Comparison of ENCODE assay signal across 8 cellular contexts in the genomic region with DNA sequence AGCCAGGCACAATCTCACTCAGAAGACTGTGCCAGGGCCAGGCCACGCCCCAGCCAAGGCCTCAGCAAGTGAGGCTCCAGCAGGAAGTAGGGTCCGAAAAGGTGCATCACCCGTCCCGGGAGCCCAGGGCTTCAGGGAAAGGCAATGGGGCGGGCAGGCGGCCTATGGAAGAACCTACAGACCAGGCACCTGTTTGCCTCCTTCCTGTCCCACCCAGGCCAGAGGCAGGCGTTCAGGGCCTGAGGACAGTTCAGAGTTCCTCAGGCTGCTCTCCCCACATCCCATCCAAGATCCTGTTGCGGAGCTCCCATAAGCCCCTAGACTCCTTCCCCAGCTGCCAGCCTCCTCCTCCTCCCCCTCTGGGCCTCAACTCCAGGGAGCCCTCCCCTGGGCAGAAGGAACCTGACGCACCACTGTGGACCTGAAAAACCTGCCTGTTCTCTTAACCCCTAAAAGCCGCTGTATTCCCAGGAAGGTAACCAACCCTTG. TPM values are rescaled to one million over a fixed set of nuclear protein-coding genes. Genes with fewer than 3 reads are reported as not detected.
DNase-seq lines count a peak whose midpoint lies in the region; ATAC-seq and TF ChIP-seq lines count a peak whose summit lies in the region.

No MANE protein-coding gene starts in this region.

- H3K27ac Mint-ChIP-seq in activated naive CD8-positive, alpha-beta T cell treated with anti-CD3 and anti-CD28 coated beads for 36 hours, result peak overlapping the region; percentile 56

- H3K4me2 ChIP-seq in DND-41 (ENCODE audit: insufficient read depth, low read length), result peak overlapping the region; percentile 93

- POLR2A ChIA-PET in HEK293 (lab: Yijun Ruan, JAX), result interaction anchor here (2.1 kb wide), 1 partner anchor 116 kb away, joined by 7 read pairs; the partner anchor contains the start of gene PAFAH1B1

- peaks cover 70% of the 10 kb centered on the region for H4K20me1 ChIP-seq in DND-41 (ENCODE audit: insufficient read depth, low read length)

- H3K27ac ChIP-seq in DND-41 (ENCODE audit: low read length), result peak overlapping the region; percentile 23
- H3K27ac ChIP-seq in HEK293 (ENCODE audit: extremely low read depth, low read depth, low read length), result peak overlapping the region; percentile 44; the same call in 1 of the 2 replicates

- H3K36me3 ChIP-seq in DND-41 (ENCODE audit: insufficient read depth, low read length) (peaks cover 14% of the 10 kb centered on the region), HEK293 (ENCODE audit: control insufficient read depth in 2 of 2, insufficient read depth in 1 of 2, low read length in 2 of 2) (peaks cover 0 to 4% of the 10 kb centered on the region in 2 experiments; a peak in 1 of 3 replicates), mucosa of stomach (ENCODE audit: control insufficient read depth, insufficient read depth, low read length) (no peaks in the 10 kb centered on the region)

- peaks cover 86% of the 10 kb centered on the region for H3K79me2 ChIP-seq in DND-41 (ENCODE audit: insufficient read depth, low read length)

- TF ChIP-seq CTCF in DND-41 (IDR thresholded peaks at IDR 0.05; ENCODE audit: borderline replicate concordance, extremely low read depth, low read length, poor library complexity, severe bottlenecking) (no peak), HEK293 (tag by site-specific recombination; IDR thresholded peaks at IDR 0.05) (no peak)

- in situ Hi-C loops in ACHN (cut with HindIII; ENCODE audit: low pct_ligation_motif_present, low pct_unique_long_range_greater_than_20kb, low sequenced_read_pairs), result no loop called here

- H3K27me3 Mint-ChIP-seq in activated naive CD8-positive, alpha-beta T cell treated with anti-CD3 and anti-CD28 coated beads for 36 hours, result no peaks in the 10 kb centered on the region

- CTCF ChIA-PET in HEK293 (lab: Yijun Ruan, JAX), result interaction anchor here (0.7 to 1.1 kb wide), 2 partner anchors 17 to 307 kb away, joined by 3 read pairs; no protein-coding TSS in a partner anchor

- no peak for ATAC-seq in DND-41 (ENCODE audit: insufficient read depth, low read depth)

- no peaks in the 10 kb centered on the region for H3K9me3 Mint-ChIP-seq in activated naive CD8-positive, alpha-beta T cell treated with anti-CD3 and anti-CD28 coated beads for 36 hours

- H3K9me3 ChIP-seq in DND-41 (ENCODE audit: insufficient read depth, low read length, severe bottlenecking), result no peaks in the 10 kb centered on the region
- no peaks in the 10 kb centered on the region for H3K9me3 ChIP-seq in HEK293 (ENCODE audit: control insufficient read depth, insufficient read depth, low read depth, low read length)
- H3K9me3 ChIP-seq in mucosa of stomach (ENCODE audit: control insufficient read depth, low read length), result no peaks in the 10 kb centered on the region

- H2AFZ ChIP-seq in DND-41 (ENCODE audit: low read depth, low read length), result no peak overlapping the region

- H3K36me3 Mint-ChIP-seq in activated naive CD8-positive, alpha-beta T cell treated with anti-CD3 and anti-CD28 coated beads for 36 hours, result peaks cover 13% of the 10 kb centered on the region

- H3K4me1 ChIP-seq in DND-41 (ENCODE audit: insufficient read depth, low read length) (peaks cover 58% of the 10 kb centered on the region), HEK293 (ENCODE audit: control insufficient read depth, insufficient read depth, low read length) (peaks cover 13% of the 10 kb centered on the region), mucosa of stomach (ENCODE audit: control insufficient read depth, insufficient read depth, low read length) (peaks cover 49% of the 10 kb centered on the region)

- H3K27me3 ChIP-seq in DND-41 (ENCODE audit: insufficient read depth, low read length, poor library complexity), result no peaks in the 10 kb centered on the region
- H3K27me3 ChIP-seq in mucosa of stomach (ENCODE audit: control insufficient read depth, insufficient read depth, low read length), result no peaks in the 10 kb centered on the region

- peak overlapping the region; percentile 77 for H3K9ac ChIP-seq in DND-41 (ENCODE audit: low read depth, low read length)
- peak overlapping the region; percentile 57 for H3K9ac ChIP-seq in mucosa of stomach (ENCODE audit: low read length)

- peak overlapping the region; percentile 95 for H3K4me3 Mint-ChIP-seq in activated naive CD8-positive, alpha-beta T cell treated with anti-CD3 and anti-CD28 coated beads for 36 hours

- H3K4me3 ChIP-seq in DND-41 (ENCODE audit: low read depth in 1 of 2, low read length in 2 of 2) (peak overlapping the region in 1 of 2 experiments; percentile 71; a peak in 2 of 4 replicates), HEK293 (ENCODE audit: low read depth, low read length) (no peak overlapping the region), mucosa of stomach (ENCODE audit: low read length) (no peak overlapping the region)

- peaks cover 36% of the 10 kb centered on the region for H3K4me1 Mint-ChIP-seq in activated naive CD8-positive, alpha-beta T cell treated with anti-CD3 and anti-CD28 coated beads for 36 hours

- no peak for DNase-seq in DND-41
- no peak for DNase-seq in activated naive CD8-positive, alpha-beta T cell treated with anti-CD3 and anti-CD28 coated beads for 36 hours
- DNase-seq in dermis blood vessel endothelial cell, result no peak
- no peak for DNase-seq in NCI-H1930 (lab: John Stamatoyannopoulos, UW)
- DNase-seq in ACHN, result no peak
- no peak for DNase-seq in NCI-H1436 treated with DMSO at 0.1 percent for 48 hours (lab: John Stamatoyannopoulos, UW)

TF ChIP-seq in HEK293, 187 proteins besides CTCF, POLR2A, EP300 and RAD21 (continues in another document):
- TF ChIP-seq ZNF341 (tag by site-specific recombination; IDR thresholded peaks at IDR 0.05; ENCODE audit: low read depth) (peak; percentile 64), ZNF148 (tag by site-specific recombination; IDR thresholded peaks at IDR 0.05; ENCODE audit: borderline replicate concordance) (no peak), GLI4 (tag by site-specific recombination; IDR thresholded peaks at IDR 0.05) (no peak), HOXC10 (CRISPR knock-in tag; IDR thresholded peaks at IDR 0.05) (no peak), ZNF76 (tag by site-specific recombination; IDR thresholded peaks at IDR 0.05; ENCODE audit: borderline replicate concordance, low read depth) (peak; percentile 81), ZNF202 (tag by site-specific recombination; IDR thresholded peaks at IDR 0.05; ENCODE audit: borderline replicate concordance) (no peak), PRDM1 (tag by site-specific recombination; IDR thresholded peaks at IDR 0.05) (no peak), ZFP3 (tag by site-specific recombination; IDR thresholded peaks at IDR 0.05; ENCODE audit: low read depth) (no peak), ZNF670 (tag by site-specific recombination; IDR thresholded peaks at IDR 0.05; ENCODE audit: low read depth) (no peak), ZNF560 (tag by site-specific recombination; IDR thresholded peaks at IDR 0.05; ENCODE audit: borderline replicate concordance) (no peak), ZNF768 (tag by site-specific recombination; IDR thresholded peaks at IDR 0.05) (no peak), ZNF48 (tag by site-specific recombination; IDR thresholded peaks at IDR 0.05) (no peak), ZNF423 (tag by site-specific recombination; IDR thresholded peaks at IDR 0.05) (peak; percentile 54; the same call in 1 of the 2 replicates), GFI1B (tag by site-specific recombination; IDR thresholded peaks at IDR 0.05) (no peak), ZNF660 (tag by site-specific recombination; IDR thresholded peaks at IDR 0.05) (no peak), ZNF121 (tag by site-specific recombination; IDR thresholded peaks at IDR 0.05) (no peak)
- TF ChIP-seq, protein P1, sequence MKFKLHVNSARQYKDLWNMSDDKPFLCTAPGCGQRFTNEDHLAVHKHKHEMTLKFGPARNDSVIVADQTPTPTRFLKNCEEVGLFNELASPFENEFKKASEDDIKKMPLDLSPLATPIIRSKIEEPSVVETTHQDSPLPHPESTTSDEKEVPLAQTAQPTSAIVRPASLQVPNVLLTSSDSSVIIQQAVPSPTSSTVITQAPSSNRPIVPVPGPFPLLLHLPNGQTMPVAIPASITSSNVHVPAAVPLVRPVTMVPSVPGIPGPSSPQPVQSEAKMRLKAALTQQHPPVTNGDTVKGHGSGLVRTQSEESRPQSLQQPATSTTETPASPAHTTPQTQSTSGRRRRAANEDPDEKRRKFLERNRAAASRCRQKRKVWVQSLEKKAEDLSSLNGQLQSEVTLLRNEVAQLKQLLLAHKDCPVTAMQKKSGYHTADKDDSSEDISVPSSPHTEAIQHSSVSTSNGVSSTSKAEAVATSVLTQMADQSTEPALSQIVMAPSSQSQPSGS (tag by site-specific recombination; IDR thresholded peaks at IDR 0.05; ENCODE audit: low read depth), result no peak
- TF ChIP-seq, protein P2, sequence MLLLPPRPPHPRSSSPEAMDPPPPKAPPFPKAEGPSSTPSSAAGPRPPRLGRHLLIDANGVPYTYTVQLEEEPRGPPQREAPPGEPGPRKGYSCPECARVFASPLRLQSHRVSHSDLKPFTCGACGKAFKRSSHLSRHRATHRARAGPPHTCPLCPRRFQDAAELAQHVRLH (tag by site-specific recombination; IDR thresholded peaks at IDR 0.05), result no peak

RNA-seq across cellular contexts. Expression of gene CLUH, which starts 2.3 kb away (rescaled TPM):
- total RNA-seq in activated naive CD8-positive, alpha-beta T cell treated with anti-CD3 and anti-CD28 coated beads for 36 hours, result 100 to 1,000 TPM; 162 to 171 TPM
- total RNA-seq in dermis blood vessel endothelial cell, result 37.4 and 75.6 TPM in 2 replicates

RNA-seq across cellular contexts. Expression of gene CCDC92B, which starts 40.2 kb away (rescaled TPM):
- total RNA-seq in activated naive CD8-positive, alpha-beta T cell treated with anti-CD3 and anti-CD28 coated beads for 36 hours, result not detected
- 0.05 TPM in 1 of 2 replicates, not detected in the other for total RNA-seq in dermis blood vessel endothelial cell
